22 cellular contexts compared by ENCODE assay signal in the genomic region with DNA sequence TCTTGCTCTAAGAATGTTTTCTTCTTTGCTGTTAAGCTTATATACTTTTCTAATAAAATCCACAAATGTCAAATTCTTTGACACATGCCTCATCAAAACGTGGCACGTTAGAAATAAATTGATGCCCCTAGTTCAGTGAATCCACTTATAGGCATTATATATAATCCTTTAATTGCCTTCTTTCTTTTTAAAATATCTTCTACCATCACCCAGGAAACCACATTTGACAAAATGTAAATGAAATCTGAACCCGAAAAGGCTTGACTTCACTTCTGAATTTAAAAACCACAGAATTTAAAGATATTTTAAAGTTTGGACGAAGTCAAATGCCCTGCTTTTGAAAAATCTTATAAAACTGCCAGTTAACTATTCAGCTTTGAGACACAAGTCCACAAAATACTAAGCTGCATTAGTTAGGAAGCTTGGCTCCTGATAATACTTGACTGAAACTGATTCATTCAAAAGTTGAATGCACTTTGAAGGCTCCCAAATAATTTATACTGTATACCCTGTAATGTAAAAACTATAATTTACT. TPM values are rescaled to one million over a fixed set of nuclear protein-coding genes. Genes with fewer than 3 reads are reported as not detected.
"Had no signal": no experiment of that assay in that cellular context is flagged by ENCODE, and none has a peak within 500 bp of the region (broad histone marks: within the 10 kb centered on the region; RNA-seq: fewer than 3 reads in every experiment).

No MANE protein-coding gene starts in this region.

- H3K36me3 ChIP-seq: pancreas, right lobe of liver, stomach had no signal

- H3K4me3 ChIP-seq: body of pancreas, lung, pancreas, right lobe of liver, stomach had no signal

- H3K27me3 Mint-ChIP-seq: type B pancreatic cell had no signal

- H3K27ac ChIP-seq: body of pancreas, pancreas, right lobe of liver, stomach had no signal

- H3K9me3 Mint-ChIP-seq: stimulated activated effector memory CD8-positive, alpha-beta T cell treated with anti-CD3 and anti-CD28 coated beads, Interleukin-12 subunit alpha, Interleukin-12 subunit beta, amount 100 ng/mL, for 72 hours had no signal

- H3K36me3 Mint-ChIP-seq: activated CD4-positive, alpha-beta memory T cell treated with anti-CD3 and anti-CD28 coated beads for 36 hours; activated CD8-positive, alpha-beta memory T cell treated with anti-CD3 and anti-CD28 coated beads, Interleukin-2, amount 10 ng/mL, durations not matched to agents 7 days and 5 days; stimulated activated effector memory CD8-positive, alpha-beta T cell treated with anti-CD3 and anti-CD28 coated beads, Interleukin-12 subunit alpha, Interleukin-12 subunit beta, amount 100 ng/mL, for 72 hours; type B pancreatic cell had no signal

- H3K4me1 Mint-ChIP-seq: activated B cell treated with CpG ODN at 0.5 μM for 24 hours; activated CD8-positive, alpha-beta memory T cell treated with anti-CD3 and anti-CD28 coated beads, Interleukin-2, amount 10 ng/mL, durations not matched to agents 7 days and 5 days; stimulated activated effector memory CD8-positive, alpha-beta T cell treated with anti-CD3 and anti-CD28 coated beads, Interleukin-12 subunit alpha, Interleukin-12 subunit beta, amount 100 ng/mL, for 72 hours had no signal

- H3K27me3 ChIP-seq: body of pancreas, pancreas, right lobe of liver, stomach had no signal

- H3K4me3 Mint-ChIP-seq: activated B cell treated with CpG ODN at 0.5 μM for 24 hours; activated CD4-positive, alpha-beta memory T cell treated with anti-CD3 and anti-CD28 coated beads for 36 hours; activated CD8-positive, alpha-beta memory T cell treated with anti-CD3 and anti-CD28 coated beads, Interleukin-2, amount 10 ng/mL, durations not matched to agents 7 days and 5 days; stimulated activated effector memory CD8-positive, alpha-beta T cell treated with anti-CD3 and anti-CD28 coated beads, Interleukin-12 subunit alpha, Interleukin-12 subunit beta, amount 100 ng/mL, for 72 hours had no signal

- H3K4me1 ChIP-seq: body of pancreas, pancreas, right lobe of liver had no signal

- H3K9me3 ChIP-seq: pancreas, right lobe of liver, stomach had no signal

- H3K27ac Mint-ChIP-seq: activated B cell treated with CpG ODN at 0.5 μM for 24 hours; activated CD4-positive, alpha-beta memory T cell treated with anti-CD3 and anti-CD28 coated beads for 36 hours; activated CD8-positive, alpha-beta memory T cell treated with anti-CD3 and anti-CD28 coated beads, Interleukin-2, amount 10 ng/mL, durations not matched to agents 7 days and 5 days; stimulated activated effector memory CD8-positive, alpha-beta T cell treated with anti-CD3 and anti-CD28 coated beads, Interleukin-12 subunit alpha, Interleukin-12 subunit beta, amount 100 ng/mL, for 72 hours; type B pancreatic cell had no signal

- FAIRE-seq: colon, keratinocyte, small intestine had no signal

- DNase-seq: activated B cell treated with CpG ODN at 0.5 μM for 24 hours; activated CD4-positive, alpha-beta memory T cell treated with anti-CD3 and anti-CD28 coated beads for 36 hours; activated CD4-positive, alpha-beta T cell treated with anti-CD3 and anti-CD28 coated beads for 4 hours; activated CD8-positive, alpha-beta memory T cell treated with anti-CD3 and anti-CD28 coated beads, Interleukin-2, amount 10 ng/mL, durations not matched to agents 7 days and 5 days; activated naive CD4-positive, alpha-beta T cell treated with Interleukin-2 at 50 U/mL for 16 hours; body of pancreas; central memory CD4-positive, alpha-beta T cell; foreskin melanocyte; glutamatergic neuron; pancreas; right lobe of liver; small intestine; stimulated activated CD4-positive, alpha-beta T cell treated with anti-CD3 and anti-CD28 coated beads, Interleukin-4, amount 100 ng/mL, for 24 hours; stomach had no signal

RNA-seq across cellular contexts. Expression of a gene that starts 48.9 kb away (rescaled TPM):
- total RNA-seq: activated B cell treated with CpG ODN at 0.5 μM for 24 hours; activated CD4-positive, alpha-beta memory T cell treated with anti-CD3 and anti-CD28 coated beads for 36 hours; activated CD8-positive, alpha-beta memory T cell treated with anti-CD3 and anti-CD28 coated beads, Interleukin-2, amount 10 ng/mL, durations not matched to agents 7 days and 5 days; body of pancreas; epithelial cell of proximal tubule; left lobe of liver; lung; pancreas; pulmonary artery endothelial cell; right lobe of liver; stomach had no signal
